ENCODE assay signal across 1 cellular context in genomic region chr12:48788852-48789775, GRCh38.
TF ChIP-seq lines count a peak whose summit lies in the region.

Gene ADCY6, minus strand, starts transcription at chr12:48789089. Its CDS starts 5,655 bp downstream, at chr12:48783434.

TF ChIP-seq in K562, 482 proteins besides CTCF, POLR2A, EP300 and RAD21 (continued from another document and continues in another):
- TF ChIP-seq UBTF (IDR thresholded peaks at IDR 0.05; ENCODE audit: borderline replicate concordance in 1 of 2, low read depth in 2 of 2, low read length in 2 of 2) (0 out of 4 replicates have a peak, but pooled peaks of 1 of the 2 experiments have one; percentile 30), POLR3G (IDR thresholded peaks at IDR 0.05; ENCODE audit: extremely low read depth, insufficient read length, insufficient replicate concordance) (no peak), ZBTB34 (CRISPR knock-in tag; IDR thresholded peaks at IDR 0.05) (no peak), ZNF444 (CRISPR knock-in tag; IDR thresholded peaks at IDR 0.05) (peak; percentile 92), ZBTB5 (IDR thresholded peaks at IDR 0.05) (no peak), DNMT1 (IDR thresholded peaks at IDR 0.05) (no peak), ZBED1 (IDR thresholded peaks at IDR 0.05) (no peak), EZH2 (IDR thresholded peaks at IDR 0.05; ENCODE audit: borderline replicate concordance, low read depth, low read length) (no peak), HOXB6 (CRISPR knock-in tag; IDR thresholded peaks at IDR 0.05; ENCODE audit: borderline replicate concordance) (no peak), ETS2 (tag; IDR thresholded peaks at IDR 0.05; ENCODE audit: borderline replicate concordance, poor library complexity, severe bottlenecking) (no peak), GTF2E2 (tag; IDR thresholded peaks at IDR 0.05) (no peak), POLR2G (IDR thresholded peaks at IDR 0.05; ENCODE audit: low read depth, low read length) (no peak), NCOA1 (IDR thresholded peaks at IDR 0.05; ENCODE audit: low read depth) (no peak), KDM1A (IDR thresholded peaks at IDR 0.05) (peak in 1 of 2 experiments; percentile 38; a peak in 1 of 4 replicates), ZNF23 (CRISPR knock-in tag; IDR thresholded peaks at IDR 0.05) (no peak), ZSCAN29 (IDR thresholded peaks at IDR 0.05) (no peak), ETV1 (tag; conservative IDR thresholded peaks at IDR 0.05; ENCODE audit: low read depth) (no peak), ZNF75A (CRISPR knock-in tag; IDR thresholded peaks at IDR 0.05) (no peak), TBP (optimal IDR thresholded peaks at IDR 0.05; ENCODE audit: low read depth, low read length) (no peak), ZBTB40 (IDR thresholded peaks at IDR 0.05) (no peak), ZBTB40 (CRISPR knock-in tag; IDR thresholded peaks at IDR 0.05) (no peak), ZFPM2 (CRISPR knock-in tag; IDR thresholded peaks at IDR 0.05) (no peak), KLF16 (IDR thresholded peaks at IDR 0.05) (no peak), MAZ (CRISPR knock-in tag; conservative IDR thresholded peaks at IDR 0.05 in 1 of 2, IDR thresholded peaks at IDR 0.05 in 1 of 2) (0 out of 4 replicates have a peak, but pooled peaks of 1 of the 2 experiments have one; percentile 46), ZNF318 (IDR thresholded peaks at IDR 0.05; ENCODE audit: borderline replicate concordance in 1 of 2, low read depth in 1 of 2) (no peak), ATF7 (IDR thresholded peaks at IDR 0.05) (no peak)
